Comparison of ENCODE assay signal across 1 cellular context in genomic region chr7:123615344-123615743, GRCh38.
TF ChIP-seq lines count a peak whose summit lies in the region.

No MANE protein-coding gene starts in this region.

TF ChIP-seq in SK-N-SH treated with all-trans-retinoic acid at 6 μM for 48 hours, 23 proteins besides CTCF, POLR2A, EP300 and RAD21 (continued from another document):
- TF ChIP-seq CSRNP3 (CRISPR knock-in tag; IDR thresholded peaks at IDR 0.05) (peak; percentile 56; the same call in 1 of the 2 replicates), POU6F1 (CRISPR knock-in tag; IDR thresholded peaks at IDR 0.05; ENCODE audit: borderline replicate concordance, low read depth) (no peak; the same call in 1 of the 2 replicates), ARNTL (CRISPR knock-in tag; IDR thresholded peaks at IDR 0.05; ENCODE audit: borderline replicate concordance, low read depth) (no peak), SNAI2 (CRISPR knock-in tag; IDR thresholded peaks at IDR 0.05) (peak; percentile 96), CREB5 (CRISPR knock-in tag; IDR thresholded peaks at IDR 0.05; ENCODE audit: low read depth) (peak; percentile 70), BACH2 (CRISPR knock-in tag; IDR thresholded peaks at IDR 0.05; ENCODE audit: borderline replicate concordance) (no peak), ZFP30 (CRISPR knock-in tag; IDR thresholded peaks at IDR 0.05) (no peak; the same call in 1 of the 2 replicates), ZC3H10 (CRISPR knock-in tag; IDR thresholded peaks at IDR 0.05) (no peak), OSR1 (CRISPR knock-in tag; IDR thresholded peaks at IDR 0.05) (no peak), ISL1 (CRISPR knock-in tag; IDR thresholded peaks at IDR 0.05) (peak; percentile 95), CSDC2 (CRISPR knock-in tag; IDR thresholded peaks at IDR 0.05) (no peak), ZNF70 (CRISPR knock-in tag; IDR thresholded peaks at IDR 0.05) (peak; percentile 6; the same call in 1 of the 2 replicates), ZNF565 (CRISPR knock-in tag; conservative IDR thresholded peaks at IDR 0.05; ENCODE audit: low read depth) (no peak)
TF ChIP-seq in SK-N-SH treated with all-trans-retinoic acid at 6 μM for 48 hours: peak in this region for 10.
